ENCODE assay signal across 1 cellular context in the genomic region with DNA sequence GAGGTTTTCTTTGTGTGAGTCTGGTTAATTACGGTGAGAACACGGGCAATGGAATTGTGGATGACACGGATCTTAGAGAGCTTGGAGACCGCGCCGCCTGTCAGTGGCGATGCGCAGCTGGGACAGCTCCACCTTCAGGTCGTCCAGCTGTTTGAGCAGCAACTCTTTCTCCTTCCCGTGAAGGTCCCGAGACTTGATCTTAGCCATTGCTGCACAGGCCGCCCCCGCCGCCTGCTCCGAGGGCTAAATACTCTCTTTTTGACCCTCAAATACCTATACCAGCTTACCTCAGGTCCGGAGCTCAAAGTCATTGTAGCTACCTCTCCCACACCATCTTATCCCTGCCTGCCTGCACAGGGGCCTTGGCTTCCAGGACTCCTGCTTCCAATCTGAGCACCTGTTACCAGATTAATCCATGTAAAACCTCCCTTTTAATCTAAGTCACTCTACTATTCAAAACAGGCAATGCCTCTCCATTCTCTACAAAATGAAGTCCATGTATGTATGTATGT.
TF ChIP-seq lines count a peak whose summit lies in the region.

No MANE protein-coding gene starts in this region.

TF ChIP-seq in H1, 55 proteins besides CTCF, POLR2A, EP300 and RAD21:
- no peak for TF ChIP-seq CBX5 (IDR thresholded peaks at IDR 0.05; ENCODE audit: low read depth, low read length)
- no peak for TF ChIP-seq CHD2 (IDR thresholded peaks at IDR 0.05; ENCODE audit: low read length)
- TF ChIP-seq SP2 (IDR thresholded peaks at IDR 0.05; ENCODE audit: low read length) = no peak
- TF ChIP-seq TCF12 (IDR thresholded peaks at IDR 0.05; ENCODE audit: low read depth, low read length) = no peak
- no peak for TF ChIP-seq KDM4A (IDR thresholded peaks at IDR 0.05; ENCODE audit: low read depth, low read length, severe bottlenecking)
- TF ChIP-seq NRF1 (IDR thresholded peaks at IDR 0.05; ENCODE audit: low read depth, low read length) = no peak
- TF ChIP-seq CHD1 (IDR thresholded peaks at IDR 0.05; ENCODE audit: low read depth, low read length) = no peak
- no peak for TF ChIP-seq MAX (IDR thresholded peaks at IDR 0.05)
- TF ChIP-seq ZNF274 (IDR thresholded peaks at IDR 0.05; ENCODE audit: borderline replicate concordance, extremely low read depth, low read length) = no peak
- TF ChIP-seq GTF2F1 (IDR thresholded peaks at IDR 0.05; ENCODE audit: borderline replicate concordance, low read depth, low read length) = no peak
- TF ChIP-seq KDM1A (IDR thresholded peaks at IDR 0.05; ENCODE audit: borderline replicate concordance, low read length) = no peak
- no peak for TF ChIP-seq TAF1 (IDR thresholded peaks at IDR 0.05; ENCODE audit: low read depth, low read length)
- TF ChIP-seq SAP30 (IDR thresholded peaks at IDR 0.05; ENCODE audit: insufficient read depth, insufficient replicate concordance, low read length) = no peak
- no peak for TF ChIP-seq MAFK (IDR thresholded peaks at IDR 0.05; ENCODE audit: low read depth, low read length)
